Comparison of ENCODE assay signal across 7 cellular contexts in the genomic region with DNA sequence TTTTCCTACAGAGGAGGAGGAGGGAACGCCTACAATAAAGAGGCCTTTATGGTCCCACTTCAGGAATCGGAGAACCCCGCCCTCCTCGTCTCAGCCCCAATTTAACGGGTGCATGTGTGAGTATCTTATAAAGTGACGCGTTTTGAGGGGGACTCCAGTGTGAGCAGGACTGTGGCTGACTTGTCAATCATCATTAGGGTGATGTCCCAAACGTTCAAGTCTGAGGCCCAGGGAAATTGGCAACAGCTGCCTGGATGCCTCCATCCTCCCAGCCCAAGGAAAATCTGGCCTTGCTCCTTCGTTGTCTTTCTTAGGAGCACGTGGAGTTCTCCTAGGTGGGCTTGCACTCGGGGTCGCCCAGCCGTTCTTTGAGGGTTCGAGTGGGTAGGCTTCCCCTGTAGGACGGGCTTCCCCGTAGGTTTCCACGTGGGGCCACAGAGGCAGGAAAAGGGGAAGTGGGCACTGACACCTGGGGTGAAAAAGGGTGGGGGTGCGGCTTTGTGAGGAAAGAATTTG. TPM values are rescaled to one million over a fixed set of nuclear protein-coding genes. Genes with fewer than 3 reads are reported as not detected.
A peak's percentile ranks its signal among the peaks of the same experiment; 100 is the strongest.
DNase-seq lines count a peak whose midpoint lies in the region; ATAC-seq, FAIRE-seq and TF ChIP-seq lines count a peak whose summit lies in the region.

No MANE protein-coding gene starts in this region.

- H3K27ac Mint-ChIP-seq in astrocyte (ENCODE audit: unreplicated experiment), result peak overlapping the region; percentile 84

- peak overlapping the region; percentile 97 for H3K9ac ChIP-seq in astrocyte (ENCODE audit: low read length)

- no peak for TF ChIP-seq POLR2A in testis (IDR thresholded peaks at IDR 0.05)

- H3K27me3 Mint-ChIP-seq in astrocyte (ENCODE audit: low read depth, unreplicated experiment), result no peaks in the 10 kb centered on the region

- DNase-seq in astrocyte (ENCODE audit: low read depth) (no peak), testis (no peak), NCI-H2171 (lab: John Stamatoyannopoulos, UW) (no peak)

- intact Hi-C loops in testis (cut with DNase I; ENCODE audit: low total_unique reads), result no loop called here

- FAIRE-seq in astrocyte (lab: Jason Lieb, UNC), result no peak

- peak overlapping the region; percentile 64 for H3K4me3 Mint-ChIP-seq in astrocyte (ENCODE audit: unreplicated experiment)

- peaks cover 23% of the 10 kb centered on the region for H3K36me3 ChIP-seq in KOPT-K1 (ENCODE audit: insufficient read depth, low read length)
- H3K36me3 ChIP-seq in astrocyte (ENCODE audit: insufficient read depth, low read length), result peaks cover 21% of the 10 kb centered on the region
- no peaks in the 10 kb centered on the region for H3K36me3 ChIP-seq in testis (ENCODE audit: low read depth, missing control alignments)

- no peaks in the 10 kb centered on the region for H3K9me3 Mint-ChIP-seq in astrocyte (ENCODE audit: unreplicated experiment)

- WGBS in testis, 2 donors, result 18 to 26% methylated on average over 18 of the region's 18 CpGs

- H2AFZ ChIP-seq in astrocyte (ENCODE audit: low read depth, low read length), result peak overlapping the region; percentile 76

- H3K4me3 ChIP-seq in astrocyte (ENCODE audit: insufficient read depth, low read depth, low read length) (peak overlapping the region; percentile 85), testis (peak overlapping the region; percentile 88 to 97)

- TF ChIP-seq CTCF in astrocyte (IDR thresholded peaks at IDR 0.05; ENCODE audit: insufficient read depth, low read depth, low read length), result no peak
- no peak for TF ChIP-seq CTCF in testis (IDR thresholded peaks at IDR 0.05)

- peaks cover 10% of the 10 kb centered on the region for H3K4me1 ChIP-seq in astrocyte (ENCODE audit: insufficient read depth, low read length)
- peaks cover 14% of the 10 kb centered on the region for H3K4me1 ChIP-seq in testis

- H3K79me2 ChIP-seq in astrocyte (ENCODE audit: insufficient read depth, low read length), result peaks cover 44% of the 10 kb centered on the region

- H3K9me3 ChIP-seq in KOPT-K1 (ENCODE audit: insufficient read depth, low read length, poor library complexity, severe bottlenecking) (no peaks in the 10 kb centered on the region), astrocyte (ENCODE audit: insufficient read depth, low read depth, low read length) (no peaks in the 10 kb centered on the region), testis (no peaks in the 10 kb centered on the region)

- peak overlapping the region; percentile 82 for H3K4me2 ChIP-seq in astrocyte (ENCODE audit: low read length)

- H4K20me1 ChIP-seq in astrocyte (ENCODE audit: insufficient read depth, low read length), result peaks cover 41% of the 10 kb centered on the region

- H3K27ac ChIP-seq in KOPT-K1 (ENCODE audit: low read depth, low read length, poor library complexity, severe bottlenecking), result peak overlapping the region; percentile 91
- H3K27ac ChIP-seq in astrocyte (ENCODE audit: low read depth, low read length), result peak overlapping the region; percentile 91
- peak overlapping the region; percentile 96 for H3K27ac ChIP-seq in layer of hippocampus (ENCODE audit: low read depth, low read length)
- H3K27ac ChIP-seq in testis, result peak overlapping the region; percentile 92 to 98

- ATAC-seq in GM18502 (IDR thresholded peaks at IDR 0.05; ENCODE audit: poor library complexity, unreplicated experiment) (peak; percentile 47), GM21786 (IDR thresholded peaks at IDR 0.05; ENCODE audit: unreplicated experiment) (peak; percentile 39)

- H3K4me1 Mint-ChIP-seq in astrocyte (ENCODE audit: low read depth, unreplicated experiment), result peaks cover 14% of the 10 kb centered on the region

- H3K27me3 ChIP-seq in astrocyte (ENCODE audit: insufficient read depth, low read length) (no peaks in the 10 kb centered on the region), layer of hippocampus (ENCODE audit: control insufficient read depth, insufficient read depth, low read length) (no peaks in the 10 kb centered on the region), testis (no peaks in the 10 kb centered on the region)

- peaks cover 11% of the 10 kb centered on the region for H3K36me3 Mint-ChIP-seq in astrocyte (ENCODE audit: low read depth, unreplicated experiment)

RNA-seq across cellular contexts. Expression of gene HERPUD1, which starts 0.6 kb away (rescaled TPM):
- total RNA-seq in astrocyte, result 234 and 252 TPM in 2 replicates
- total RNA-seq in testis, result 10 to 100 TPM; 68.0 to 90.8 TPM
- 88.9 TPM for polyA plus RNA-seq in testis (ENCODE audit: insufficient read depth, low read depth, low replicate concordance)

RNA-seq across cellular contexts. Expression of gene CETP, which starts 30.4 kb away (rescaled TPM):
- total RNA-seq in astrocyte (0.17 TPM in 1 of 2 replicates, not detected in the other), testis (under 1 TPM; 0.24 to 0.50 TPM)
- polyA plus RNA-seq in testis (ENCODE audit: insufficient read depth, low read depth, low replicate concordance), result 0.69 TPM

RNA-seq across cellular contexts. Expression of gene NLRC5, which starts 58.0 kb away (rescaled TPM):
- 29.9 and 33.1 TPM in 2 replicates for total RNA-seq in astrocyte
- 10 to 100 TPM; 12.0 to 14.9 TPM for total RNA-seq in testis
- 10.3 TPM for polyA plus RNA-seq in testis (ENCODE audit: insufficient read depth, low read depth, low replicate concordance)
